Comparison of ENCODE assay signal across 24 cellular contexts in genomic region chr14:90632451-90632850, GRCh38.
A peak's percentile ranks its signal among the peaks of the same experiment; 100 is the strongest.
DNase-seq lines count a peak whose midpoint lies in the region; ATAC-seq, FAIRE-seq and TF ChIP-seq lines count a peak whose summit lies in the region.
"Had no signal": no experiment of that assay in that cellular context is flagged by ENCODE, and none has a peak within 500 bp of the region (broad histone marks: within the 10 kb centered on the region; RNA-seq: fewer than 3 reads in every experiment).

No MANE protein-coding gene starts in this region.

- peak overlapping the region; percentile 68 for H3K27ac ChIP-seq in KMS-11
- H3K27ac ChIP-seq: breast epithelium, GM23248 had no signal

- no peaks in the 10 kb centered on the region for H3K36me3 Mint-ChIP-seq in activated T-cell treated with anti-CD3 and anti-CD28 coated beads, Interleukin-2, amount 50 U/mL, for 72 hours (ENCODE audit: insufficient read depth in 2 of 2)
- H3K36me3 Mint-ChIP-seq: CD4-positive, alpha-beta memory T cell; naive B cell had no signal

- no peaks in the 10 kb centered on the region for H3K36me3 ChIP-seq in KMS-11 (ENCODE audit: insufficient read depth)
- H3K36me3 ChIP-seq: breast epithelium, esophagus muscularis mucosa, spleen had no signal

- H4K20me1 ChIP-seq in KMS-11 (ENCODE audit: insufficient read depth) = no peaks in the 10 kb centered on the region

- peak; percentile 55 for FAIRE-seq in D721Med (lab: Jason Lieb, UNC)
- FAIRE-seq: colon had no signal

- ATAC-seq in activated T-cell treated with anti-CD3 and anti-CD28 coated beads, Interleukin-2, amount 50 U/mL, for 72 hours (replicated peaks in 1 of 2) = no peak
- ATAC-seq in HG02623 (IDR thresholded peaks at IDR 0.05; ENCODE audit: unreplicated experiment) = no peak

- no peak overlapping the region for H3K4me3 Mint-ChIP-seq in activated T-cell treated with anti-CD3 and anti-CD28 coated beads, Interleukin-2, amount 50 U/mL, for 72 hours
- H3K4me3 Mint-ChIP-seq: activated CD4-positive, alpha-beta T cell treated with anti-CD3 and anti-CD28 coated beads, Interleukin-2, amount 10 ng/mL, durations not matched to agents 7 days and 5 days; CD4-positive, alpha-beta memory T cell; naive B cell had no signal

- no peaks in the 10 kb centered on the region for H3K9me3 Mint-ChIP-seq in activated T-cell treated with anti-CD3 and anti-CD28 coated beads, Interleukin-2, amount 50 U/mL, for 72 hours
- H3K9me3 Mint-ChIP-seq: activated CD4-positive, alpha-beta T cell treated with anti-CD3 and anti-CD28 coated beads, Interleukin-2, amount 10 ng/mL, durations not matched to agents 7 days and 5 days; activated T-helper 2 cell treated with anti-CD3 and anti-CD28 coated beads, Interferon-gamma antibody, Interleukin-2, Interleukin-4, amounts not matched to agents 10 μg/mL and 5 μg/mL and 100 μg/mL, durations not matched to agents 14 hours and 24 hours and 36 hours; CD4-positive, alpha-beta memory T cell; naive B cell had no signal

- H3K4me2 ChIP-seq in KMS-11 = peak overlapping the region; percentile 51

- no peaks in the 10 kb centered on the region for H3K79me2 ChIP-seq in KMS-11 (ENCODE audit: insufficient read depth, low read depth)

- no peak overlapping the region for H3K4me3 ChIP-seq in KMS-11 (IDR thresholded peaks at IDR 0.05; ENCODE audit: insufficient read depth, low read depth, low read length)
- H3K4me3 ChIP-seq: breast epithelium, esophagus muscularis mucosa, GM23248, spleen had no signal

- H3K27me3 Mint-ChIP-seq in activated T-cell treated with anti-CD3 and anti-CD28 coated beads, Interleukin-2, amount 50 U/mL, for 72 hours (ENCODE audit: low read depth) = no peaks in the 10 kb centered on the region
- H3K27me3 Mint-ChIP-seq: activated CD4-positive, alpha-beta T cell treated with anti-CD3 and anti-CD28 coated beads, Interleukin-2, amount 10 ng/mL, durations not matched to agents 7 days and 5 days; naive B cell had no signal

- H3K27ac Mint-ChIP-seq in activated T-cell treated with anti-CD3 and anti-CD28 coated beads, Interleukin-2, amount 50 U/mL, for 72 hours = no peak overlapping the region
- H3K27ac Mint-ChIP-seq: activated CD4-positive, alpha-beta T cell treated with anti-CD3 and anti-CD28 coated beads, Interleukin-2, amount 10 ng/mL, durations not matched to agents 7 days and 5 days; activated T-helper 2 cell treated with anti-CD3 and anti-CD28 coated beads, Interferon-gamma antibody, Interleukin-2, Interleukin-4, amounts not matched to agents 10 μg/mL and 5 μg/mL and 100 μg/mL, durations not matched to agents 14 hours and 24 hours and 36 hours; CD4-positive, alpha-beta memory T cell; naive B cell had no signal

- H3K4me1 ChIP-seq in KMS-11 (ENCODE audit: low read depth, poor library complexity, severe bottlenecking) = peaks cover 49% of the 10 kb centered on the region
- H3K4me1 ChIP-seq: breast epithelium had no signal

- no peak overlapping the region for H2AFZ ChIP-seq in KMS-11 (ENCODE audit: low read depth)
- H2AFZ ChIP-seq: GM23248 had no signal

- no peak overlapping the region for H3K9ac ChIP-seq in KMS-11
- H3K9ac ChIP-seq: GM23248 had no signal

- no peak for TF ChIP-seq CTCF in D721Med (IDR thresholded peaks at IDR 0.05; ENCODE audit: insufficient read depth, missing control alignments)
- TF ChIP-seq CTCF in KMS-11 (conservative IDR thresholded peaks at IDR 0.05; ENCODE audit: low read depth, low read length) = no peak

- DNase-seq in D721Med (ENCODE audit: insufficient read length, low spot score) = no peak
- peak; percentile 24 for DNase-seq in RPMI7951 (ENCODE audit: low read depth)
- peak; percentile 25 for DNase-seq in glomerular visceral epithelial cell (ENCODE audit: extremely low spot score)
- no peak for DNase-seq in iPS-NIHi11 (ENCODE audit: low spot score)
- no peak for DNase-seq in activated T-cell treated with anti-CD3 and anti-CD28 coated beads, Interleukin-2, amount 50 U/mL, for 72 hours
- no peak for DNase-seq in D341Med (ENCODE audit: low spot score)
- DNase-seq: activated CD4-positive, alpha-beta T cell treated with anti-CD3 and anti-CD28 coated beads, Interleukin-2, amount 10 ng/mL, durations not matched to agents 7 days and 5 days; CD4-positive, alpha-beta memory T cell; GM23248; naive B cell; NCI-H146; NCI-H774; nucleus accumbens; SHP77; spleen; stimulated activated CD4-positive, alpha-beta T cell treated with anti-CD3 and anti-CD28 coated beads, Interleukin-4, amount 100 ng/mL, for 1 hour; stimulated activated naive CD4-positive, alpha-beta T cell treated with Interleukin-2 at 50 U/mL for 16 hours; T-helper 1 cell had no signal

- H3K4me1 Mint-ChIP-seq in activated T-cell treated with anti-CD3 and anti-CD28 coated beads, Interleukin-2, amount 50 U/mL, for 72 hours (ENCODE audit: low read depth) = no peaks in the 10 kb centered on the region
- H3K4me1 Mint-ChIP-seq: activated CD4-positive, alpha-beta T cell treated with anti-CD3 and anti-CD28 coated beads, Interleukin-2, amount 10 ng/mL, durations not matched to agents 7 days and 5 days; CD4-positive, alpha-beta memory T cell had no signal

- H3K27me3 ChIP-seq in KMS-11 (ENCODE audit: insufficient read depth, low read depth) = no peaks in the 10 kb centered on the region
- H3K27me3 ChIP-seq: breast epithelium, esophagus muscularis mucosa, spleen had no signal

Comparison
In these comparisons a context has a peak if more than half of its experiments do, and no peak if none do; other contexts are left out.
1. DNase-seq: peak in RPMI7951 (single experiment) and glomerular visceral epithelial cell (single experiment); none in D721Med (single experiment), iPS-NIHi11 (single experiment), activated T-cell treated with anti-CD3 and anti-CD28 coated beads, Interleukin-2, amount 50 U/mL, for 72 hours (0 of 2) and D341Med (single experiment).